ENCODE assay signal across 8 cellular contexts in genomic region chr10:89793649-89794254, GRCh38.
A peak's percentile ranks its signal among the peaks of the same experiment; 100 is the strongest.
DNase-seq lines count a peak whose midpoint lies in the region; ATAC-seq and TF ChIP-seq lines count a peak whose summit lies in the region.

No MANE protein-coding gene starts in this region.

- no peaks in the 10 kb centered on the region for H3K9me3 ChIP-seq in prostate gland

- no peaks in the 10 kb centered on the region for H3K4me1 Mint-ChIP-seq in activated T-cell treated with anti-CD3 and anti-CD28 coated beads, Interleukin-2, amount 50 U/mL, for 72 hours (ENCODE audit: low read depth)
- peaks cover 15% of the 10 kb centered on the region for H3K4me1 Mint-ChIP-seq in glutamatergic neuron (ENCODE audit: low read depth, unreplicated experiment)

- no peaks in the 10 kb centered on the region for H3K9me3 Mint-ChIP-seq in activated T-cell treated with anti-CD3 and anti-CD28 coated beads, Interleukin-2, amount 50 U/mL, for 72 hours
- no peaks in the 10 kb centered on the region for H3K9me3 Mint-ChIP-seq in glutamatergic neuron (ENCODE audit: unreplicated experiment)

- H3K36me3 Mint-ChIP-seq in activated T-cell treated with anti-CD3 and anti-CD28 coated beads, Interleukin-2, amount 50 U/mL, for 72 hours (ENCODE audit: insufficient read depth in 2 of 2) = no peaks in the 10 kb centered on the region
- H3K36me3 Mint-ChIP-seq in glutamatergic neuron (ENCODE audit: unreplicated experiment) = no peaks in the 10 kb centered on the region

- 30% methylated on average over 3 of the region's 3 CpGs for WGBS in prostate gland

- TF ChIP-seq CTCF in glutamatergic neuron (IDR thresholded peaks at IDR 0.05; ENCODE audit: partially characterized antibody, unreplicated experiment) = peak; percentile 74
- peak; percentile 39 to 76 (median 72) for TF ChIP-seq CTCF in prostate gland (IDR thresholded peaks at IDR 0.05)

- no peak overlapping the region for H3K4me3 Mint-ChIP-seq in activated T-cell treated with anti-CD3 and anti-CD28 coated beads, Interleukin-2, amount 50 U/mL, for 72 hours
- H3K4me3 Mint-ChIP-seq in glutamatergic neuron (ENCODE audit: unreplicated experiment) = no peak overlapping the region

- H3K4me3 ChIP-seq in prostate gland = no peak overlapping the region

- no peak for TF ChIP-seq POLR2A in prostate gland (IDR thresholded peaks at IDR 0.05)

- no peaks in the 10 kb centered on the region for H3K27me3 ChIP-seq in prostate gland (replicated peaks; ENCODE audit: insufficient read depth)

- no peak overlapping the region for H3K27ac ChIP-seq in prostate gland

- DNase-seq in CMK (ENCODE audit: low read depth) (peak; percentile 24), NCI-H774 (lab: John Stamatoyannopoulos, UW) (peak; percentile 45), glutamatergic neuron (no peak), prostate gland (ENCODE audit: low spot score) (peak; percentile 41), mesenteric fat pad (ENCODE audit: low spot score) (no peak)
- DNase-seq in activated T-cell treated with anti-CD3 and anti-CD28 coated beads, Interleukin-2, amount 50 U/mL, for 72 hours = peak; percentile 26 to 50

- H3K4me1 ChIP-seq in prostate gland (replicated peaks) = no peaks in the 10 kb centered on the region

- intact Hi-C loops in prostate gland (cut with DNase I) = loop anchor here (2.0 to 5.0 kb wide), 2 partner anchors 994 to 1069 kb away; no protein-coding TSS in a partner anchor

- H3K27ac Mint-ChIP-seq in activated T-cell treated with anti-CD3 and anti-CD28 coated beads, Interleukin-2, amount 50 U/mL, for 72 hours = no peak overlapping the region
- no peak overlapping the region for H3K27ac Mint-ChIP-seq in glutamatergic neuron (ENCODE audit: unreplicated experiment)

- ATAC-seq in GM18861 (IDR thresholded peaks at IDR 0.05; ENCODE audit: unreplicated experiment) (peak; percentile 60), HG03521 (IDR thresholded peaks at IDR 0.05; ENCODE audit: unreplicated experiment) (peak; percentile 61)
- ATAC-seq in activated T-cell treated with anti-CD3 and anti-CD28 coated beads, Interleukin-2, amount 50 U/mL, for 72 hours (replicated peaks in 1 of 2) = peak; percentile 39 to 60

- H3K27me3 Mint-ChIP-seq in activated T-cell treated with anti-CD3 and anti-CD28 coated beads, Interleukin-2, amount 50 U/mL, for 72 hours (ENCODE audit: low read depth) = peaks cover 6% of the 10 kb centered on the region
- H3K27me3 Mint-ChIP-seq in glutamatergic neuron (ENCODE audit: unreplicated experiment) = no peaks in the 10 kb centered on the region

- H3K36me3 ChIP-seq in prostate gland = no peaks in the 10 kb centered on the region

Comparison
In these comparisons a context has a peak if more than half of its experiments do, and no peak if none do; other contexts are left out.
1. DNase-seq: peak in CMK (single experiment), NCI-H774 (single experiment), activated T-cell treated with anti-CD3 and anti-CD28 coated beads, Interleukin-2, amount 50 U/mL, for 72 hours (2 of 2) and prostate gland (single experiment); none in glutamatergic neuron (single experiment) and mesenteric fat pad (single experiment).
2. Peak in every context shown above with its lines, with median percentiles within 50 percentile points of each other: ATAC-seq.